Comparison of ENCODE assay signal across 27 cellular contexts in the genomic region with DNA sequence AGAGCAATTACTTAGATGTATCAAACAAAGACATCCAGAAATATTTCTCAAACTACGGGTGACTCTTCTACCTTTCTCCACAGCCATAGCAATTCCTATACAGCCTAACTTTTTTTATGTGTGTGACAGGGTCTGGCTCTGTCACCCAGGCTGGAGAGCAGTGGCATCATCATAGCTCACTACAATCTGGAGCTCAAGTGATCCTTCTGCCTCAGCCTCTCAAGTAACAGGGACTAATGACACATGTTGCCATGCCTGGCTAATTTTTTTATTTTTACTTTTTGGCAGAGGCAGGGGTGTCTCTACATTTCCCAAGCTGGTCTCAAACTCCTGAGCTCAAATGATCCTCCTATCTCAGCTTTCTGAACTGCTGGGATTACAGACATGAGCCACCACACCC.
"Had no signal": no experiment of that assay in that cellular context is flagged by ENCODE, and none has a peak within 500 bp of the region (broad histone marks: within the 10 kb centered on the region; RNA-seq: fewer than 3 reads in every experiment).

No MANE protein-coding gene starts in this region.

- H3K27me3 ChIP-seq: neutrophil, pancreas, right lobe of liver, sigmoid colon, spleen, thyroid gland, tibial nerve, upper lobe of left lung, vagina had no signal

- ATAC-seq: naive thymus-derived CD8-positive, alpha-beta T cell; natural killer cell treated with Interleukin-12 subunit alpha and Interleukin-12 subunit beta and Interleukin-15 and Interleukin-18, amount 100 ng/mL, for 72 hours; pancreas; right cardiac atrium; right lobe of liver; stimulated activated memory B cell treated with anti-CD40 and anti-IgM and Interleukin-4, amounts not matched to agents 10 μg/mL and 1 μg/mL and 100 μg/mL, for 72 hours; stimulated activated naive CD8-positive, alpha-beta T cell treated with anti-CD3 and anti-CD28 coated beads, Interleukin-15, amount 100 ng/mL, for 72 hours; stimulated activated naive CD8-positive, alpha-beta T cell treated with anti-CD3 and anti-CD28 coated beads, Interleukin-15, Interleukin-2, amounts not matched to agents 100 U/mL and 50 U/mL, for 24 hours had no signal

- H3K4me1 ChIP-seq: pancreas, prostate gland, right lobe of liver, sigmoid colon, spleen, thyroid gland, tibial nerve, upper lobe of left lung, vagina had no signal

- H3K27ac ChIP-seq: neutrophil, pancreas, prostate gland, right lobe of liver, sigmoid colon, spleen, thoracic aorta, thyroid gland, tibial nerve, upper lobe of left lung, vagina had no signal

- DNase-seq: naive thymus-derived CD8-positive, alpha-beta T cell; nephron progenitor cell; nucleus accumbens; pancreas; right cardiac atrium; right lobe of liver; sigmoid colon; small intestine; spleen; stimulated activated CD4-positive, alpha-beta T cell treated with anti-CD3 and anti-CD28 coated beads, Interleukin-12 subunit alpha, Interleukin-12 subunit beta, amount 100 ng/mL, for 4 hours; stimulated activated CD4-positive, alpha-beta T cell treated with anti-CD3 and anti-CD28 coated beads, Interleukin-1b, Interleukin-23, amount 100 ng/mL, for 48 hours; stimulated activated CD4-positive, alpha-beta T cell treated with anti-CD3 and anti-CD28 coated beads, Interleukin-4, amount 100 ng/mL, for 1 hour; stimulated activated CD4-positive, alpha-beta T cell treated with anti-CD3 and anti-CD28 coated beads, Interleukin-4, amount 100 ng/mL, for 4 hours; stimulated activated CD8-positive, alpha-beta memory T cell treated with anti-CD3 and anti-CD28 coated beads, Interleukin-4, amount 100 ng/mL, for 48 hours; stimulated activated naive CD4-positive, alpha-beta T cell; stimulated activated naive CD8-positive, alpha-beta T cell treated with anti-CD3 and anti-CD28 coated beads, Interleukin-15, amount 100 ng/mL, for 72 hours; stimulated activated naive CD8-positive, alpha-beta T cell treated with anti-CD3 and anti-CD28 coated beads, Interleukin-15, Interleukin-2, amounts not matched to agents 100 U/mL and 50 U/mL, for 24 hours; thyroid gland; trophoblast cell; upper lobe of left lung had no signal

- H3K4me3 ChIP-seq: pancreas, prostate gland, right lobe of liver, sigmoid colon, spleen, thoracic aorta, thyroid gland, tibial nerve, upper lobe of left lung, vagina had no signal

- H3K36me3 ChIP-seq: neutrophil, pancreas, prostate gland, right lobe of liver, sigmoid colon, spleen, thoracic aorta, thyroid gland, tibial nerve, upper lobe of left lung, vagina had no signal

- H3K9me3 ChIP-seq: neutrophil, pancreas, prostate gland, right lobe of liver, sigmoid colon, thoracic aorta, thyroid gland, tibial nerve, upper lobe of left lung, vagina had no signal
